ENCODE assay signal across 21 cellular contexts in genomic region chr13:53052675-53053074, GRCh38. TPM values are rescaled to one million over a fixed set of nuclear protein-coding genes. Genes with fewer than 3 reads are reported as not detected.
DNase-seq lines count a peak whose midpoint lies in the region; ATAC-seq and TF ChIP-seq lines count a peak whose summit lies in the region.
"Had no signal": no experiment of that assay in that cellular context is flagged by ENCODE, and none has a peak within 500 bp of the region (broad histone marks: within the 10 kb centered on the region; RNA-seq: fewer than 3 reads in every experiment).

No MANE protein-coding gene starts in this region.

- no peak for TF ChIP-seq CTCF in VCaP (conservative IDR thresholded peaks at IDR 0.05)
- no peak for TF ChIP-seq CTCF in nephron (IDR thresholded peaks at IDR 0.05; ENCODE audit: unreplicated experiment in 3 of 3)
- no peak for TF ChIP-seq CTCF in omental fat pad (IDR thresholded peaks at IDR 0.05)

- peaks cover 36% of the 10 kb centered on the region for H3K4me1 Mint-ChIP-seq in nephron
- H3K4me1 Mint-ChIP-seq: B cell had no signal

- no peaks in the 10 kb centered on the region for H3K36me3 Mint-ChIP-seq in nephron (ENCODE audit: low read depth)
- H3K36me3 Mint-ChIP-seq: IgD-negative memory B cell had no signal

- H3K27ac Mint-ChIP-seq in nephron: peak overlapping the region; percentile 3 to 59 (median 8)
- H3K27ac Mint-ChIP-seq: B cell, HFFc6, IgD-negative memory B cell had no signal

- H3K27me3 Mint-ChIP-seq in nephron (ENCODE audit: low read depth): peaks cover 27% of the 10 kb centered on the region

- H3K4me3 Mint-ChIP-seq in nephron: no peak overlapping the region
- H3K4me3 Mint-ChIP-seq: B cell, HFFc6, IgD-negative memory B cell had no signal

- peak overlapping the region; percentile 97 for H3K27ac ChIP-seq in VCaP
- H3K27ac ChIP-seq: Peyer's patch, SK-N-MC had no signal

- DNase-seq in NCI-H1092 treated with DMSO at 0.1 percent for 48 hours (lab: John Stamatoyannopoulos, UW) (peak; percentile 28), NCI-H1092 (lab: John Stamatoyannopoulos, UW) (no peak), COR-L47 (lab: John Stamatoyannopoulos, UW) (peak; percentile 69), omental fat pad (ENCODE audit: low spot score) (no peak)
- DNase-seq: HFFc6; Karpas-422; MG63; NCI-H1105; NCI-H187 treated with DMSO at 0.1 percent for 48 hours; NCI-H526 treated with DMSO at 0.1 percent for 48 hours; NK-92 treated with Interleukin-12 subunit alpha and Interleukin-12 subunit beta, amount 100 ng/mL, for 24 hours; Peyer's patch; SHP77 had no signal

- no peak for ATAC-seq in omental fat pad (ENCODE audit: low FRiP score)
- no peak for ATAC-seq in HG03469 (IDR thresholded peaks at IDR 0.05; ENCODE audit: unreplicated experiment)
- ATAC-seq in HG03521 (IDR thresholded peaks at IDR 0.05; ENCODE audit: unreplicated experiment): no peak

- no peaks in the 10 kb centered on the region for H3K9me3 Mint-ChIP-seq in nephron

RNA-seq across cellular contexts. Expression of gene OLFM4, which starts 24.1 kb away (rescaled TPM):
- under 1 TPM in 3 of 4 donors, not detected in 1; 0.09 to 0.79 (median 0.13) TPM for total RNA-seq in omental fat pad
- total RNA-seq: A172, B cell, HFFc6 had no signal

Comparison
In these comparisons a context has a peak if more than half of its experiments do, and no peak if none do; other contexts are left out.
1. DNase-seq: peak in NCI-H1092 treated with DMSO at 0.1 percent for 48 hours (single experiment) and COR-L47 (single experiment); none in NCI-H1092 (single experiment) and omental fat pad (single experiment).